Comparison of ENCODE assay signal across 29 cellular contexts in genomic region chr9:14547245-14548060, GRCh38.
A peak's percentile ranks its signal among the peaks of the same experiment; 100 is the strongest.
DNase-seq lines count a peak whose midpoint lies in the region; ATAC-seq and TF ChIP-seq lines count a peak whose summit lies in the region.
"Had no signal": no experiment of that assay in that cellular context is flagged by ENCODE, and none has a peak within 500 bp of the region (broad histone marks: within the 10 kb centered on the region; RNA-seq: fewer than 3 reads in every experiment).

No MANE protein-coding gene starts in this region.

- H3K27me3 ChIP-seq in HAP-1 (ENCODE audit: low read depth) = 0 out of 2 replicates have a peak, but pooled peaks cover 3% of the 10 kb centered on the region
- no peaks in the 10 kb centered on the region for H3K27me3 ChIP-seq in iPS-18a (ENCODE audit: control insufficient read depth, insufficient read depth, low read length)
- no peaks in the 10 kb centered on the region for H3K27me3 ChIP-seq in gastroesophageal sphincter
- H3K27me3 ChIP-seq in GM23248 (replicated peaks; ENCODE audit: insufficient read depth) = no peaks in the 10 kb centered on the region
- H3K27me3 ChIP-seq: adrenal gland, BLaER1, breast epithelium, esophagus muscularis mucosa, upper lobe of right lung had no signal

- no peak overlapping the region for H3K4me2 ChIP-seq in GM23248 (ENCODE audit: unreplicated experiment)
- H3K4me2 ChIP-seq: BLaER1, SK-N-SH had no signal

- peak; percentile 14 to 30 for DNase-seq in HAP-1 (ENCODE audit: low spot score in 2 of 2)
- peak; percentile 16 for DNase-seq in astrocyte of the hippocampus (ENCODE audit: low read depth, low spot score)
- no peak for DNase-seq in NCI-H1436 treated with DMSO at 0.1 percent for 48 hours (lab: John Stamatoyannopoulos, UW)
- DNase-seq in coronary artery (ENCODE audit: low spot score) = no peak
- DNase-seq in GM23248 = no peak
- DNase-seq: activated CD4-positive, alpha-beta T cell treated with anti-CD3 and anti-CD28 coated beads for 48 hours; activated naive CD4-positive, alpha-beta T cell treated with Interleukin-2 at 50 U/mL for 16 hours; activated T-cell treated with anti-CD3 and anti-CD28 coated beads, Interleukin-2, amount 50 U/mL, for 4 hours; adrenal gland; DND-41; effector memory CD4-positive, alpha-beta T cell; HFFc6; KG1; mesenchymal stem cell; NCI-H1436; NCI-H2107; nucleus accumbens; SK-N-SH; substantia nigra; T-helper 17 cell; upper lobe of right lung had no signal

- no peaks in the 10 kb centered on the region for H4K20me1 ChIP-seq in GM23248 (ENCODE audit: insufficient read depth)
- H4K20me1 ChIP-seq: BLaER1 had no signal

- H3K27ac ChIP-seq in 22Rv1 (no peak overlapping the region), iPS-18a (ENCODE audit: low read length) (peak overlapping the region; percentile 95), gastroesophageal sphincter (no peak overlapping the region), coronary artery (no peak overlapping the region), GM23248 (no peak overlapping the region)
- H3K27ac ChIP-seq: adrenal gland, BLaER1, breast epithelium, esophagus muscularis mucosa, skin epidermis, upper lobe of right lung had no signal

- no peaks in the 10 kb centered on the region for H3F3A ChIP-seq in GM23248 (ENCODE audit: insufficient read depth)

- H2AFZ ChIP-seq in GM23248 = no peak overlapping the region

- TF ChIP-seq POLR2A in gastroesophageal sphincter (IDR thresholded peaks at IDR 0.05) = no peak

- H3K9me2 ChIP-seq in GM23248 (ENCODE audit: insufficient read depth) = no peaks in the 10 kb centered on the region
- H3K9me2 ChIP-seq: SK-N-SH had no signal

- in situ Hi-C loops in HAP-1 (cut with MboI; ENCODE audit: low sequenced_read_pairs) = no loop called here
- in situ Hi-C loops in GM23248 (cut with MboI) = no loop called here

- ATAC-seq in gastroesophageal sphincter = no peak
- ATAC-seq: activated T-cell treated with anti-CD3 and anti-CD28 coated beads, Interleukin-2, amount 50 U/mL, for 4 hours; left lobe of liver; T-helper 17 cell; upper lobe of right lung had no signal

- H3K36me3 ChIP-seq in HAP-1 (replicated peaks) = no peaks in the 10 kb centered on the region
- no peaks in the 10 kb centered on the region for H3K36me3 ChIP-seq in iPS-18a (ENCODE audit: control insufficient read depth, low read depth, low read length)
- H3K36me3 ChIP-seq in gastroesophageal sphincter = no peaks in the 10 kb centered on the region
- H3K36me3 ChIP-seq in GM23248 (ENCODE audit: low read depth) = no peaks in the 10 kb centered on the region
- H3K36me3 ChIP-seq: adrenal gland, BLaER1, breast epithelium, esophagus muscularis mucosa, upper lobe of right lung had no signal

- 0 out of 2 replicates have a peak, but pooled peaks have one; percentile 4 for TF ChIP-seq CTCF in 22Rv1 (IDR thresholded peaks at IDR 0.05)
- no peak for TF ChIP-seq CTCF in gastroesophageal sphincter (IDR thresholded peaks at IDR 0.05)
- TF ChIP-seq CTCF in coronary artery (IDR thresholded peaks at IDR 0.05) = no peak

- H3K4me1 ChIP-seq in HAP-1 (no peaks in the 10 kb centered on the region), iPS-18a (ENCODE audit: control insufficient read depth, low read depth, low read length) (peaks cover 23% of the 10 kb centered on the region), gastroesophageal sphincter (no peaks in the 10 kb centered on the region), GM23248 (ENCODE audit: insufficient read depth) (no peaks in the 10 kb centered on the region)
- H3K4me1 ChIP-seq: adrenal gland, BLaER1, breast epithelium, esophagus muscularis mucosa, upper lobe of right lung had no signal

- H3K9me3 ChIP-seq in HAP-1 (no peaks in the 10 kb centered on the region), iPS-18a (ENCODE audit: control insufficient read depth, low read depth, low read length) (no peaks in the 10 kb centered on the region), gastroesophageal sphincter (no peaks in the 10 kb centered on the region), GM23248 (ENCODE audit: low read depth) (no peaks in the 10 kb centered on the region)
- H3K9me3 ChIP-seq: adrenal gland, BLaER1, breast epithelium, esophagus muscularis mucosa, SK-N-SH, upper lobe of right lung had no signal

- H3K9ac ChIP-seq in iPS-18a (ENCODE audit: low read length) (peak overlapping the region; percentile 54), GM23248 (no peak overlapping the region)
- H3K9ac ChIP-seq: BLaER1, SK-N-SH had no signal

- no peak for TF ChIP-seq EP300 in gastroesophageal sphincter (IDR thresholded peaks at IDR 0.05)

- H3K79me2 ChIP-seq in GM23248 (ENCODE audit: insufficient read depth) = no peaks in the 10 kb centered on the region

- 64 to 80% methylated on average over 4 to 5 of the region's 5 CpGs for WGBS in gastroesophageal sphincter (ENCODE audit: low coverage in 1 of 2), 2 donors
- WGBS in GM23248 (ENCODE audit: low coverage in 1 of 2, low lambda C conversion rate in 2 of 2, missing lambda C conversion rate in 2 of 2), 2 experiments = 60 to 65% methylated on average over 5 of the region's 5 CpGs

- H3K4me3 ChIP-seq in HAP-1 (no peak overlapping the region), iPS-18a (ENCODE audit: low read length) (peak overlapping the region; percentile 44), gastroesophageal sphincter (no peak overlapping the region), coronary artery (no peak overlapping the region), GM23248 (no peak overlapping the region)
- H3K4me3 ChIP-seq: adrenal gland, BLaER1, breast epithelium, esophagus muscularis mucosa, skin epidermis, upper lobe of right lung had no signal

Comparison
In these comparisons a context has a peak if more than half of its experiments do, and no peak if none do; other contexts are left out.
1. DNase-seq: peak in HAP-1 (2 of 2) and astrocyte of the hippocampus (single experiment); none in NCI-H1436 treated with DMSO at 0.1 percent for 48 hours (single experiment), coronary artery (single experiment) and GM23248 (single experiment).